Comparison of ENCODE assay signal across 10 cellular contexts in the genomic region with DNA sequence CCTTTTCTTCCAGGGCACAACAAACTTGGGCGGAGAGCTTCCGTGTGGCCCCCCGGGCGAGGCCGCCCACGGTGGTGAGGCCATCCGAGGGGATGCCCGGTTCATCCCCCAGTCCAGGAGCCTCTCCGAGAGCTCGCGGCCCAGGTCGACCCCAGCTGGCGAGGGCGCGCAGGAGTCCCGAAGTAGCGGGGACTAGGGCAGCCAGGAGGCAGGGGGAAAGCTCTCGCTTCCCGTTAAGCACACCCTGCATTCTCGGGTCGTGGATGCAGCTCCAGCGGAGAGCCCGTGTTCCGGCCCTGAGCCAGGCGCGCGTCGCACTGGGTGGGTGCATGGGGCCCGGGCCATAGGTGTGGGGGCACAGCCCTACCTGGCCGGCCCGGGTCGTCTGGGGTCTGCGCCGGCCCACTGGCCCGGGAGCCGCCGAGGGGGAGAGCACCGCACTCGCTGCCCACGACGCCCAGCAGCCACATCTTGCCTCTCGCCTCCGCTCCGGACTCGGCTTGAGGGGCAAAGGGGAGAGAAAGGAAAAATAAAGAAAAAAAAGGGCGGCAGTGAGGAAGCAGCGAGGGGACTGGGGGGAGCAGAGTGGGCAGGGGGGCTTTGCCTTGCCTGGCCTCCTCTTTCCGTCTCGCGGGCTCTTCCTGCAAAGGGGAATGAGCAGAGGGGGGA. TPM values are rescaled to one million over a fixed set of nuclear protein-coding genes. Genes with fewer than 3 reads are reported as not detected.
DNase-seq lines count a peak whose midpoint lies in the region; ATAC-seq, FAIRE-seq and TF ChIP-seq lines count a peak whose summit lies in the region.
"Had no signal": no experiment of that assay in that cellular context is flagged by ENCODE, and none has a peak within 500 bp of the region (broad histone marks: within the 10 kb centered on the region; RNA-seq: fewer than 3 reads in every experiment).

No MANE protein-coding gene starts in this region.

- no peak for FAIRE-seq in D721Med (lab: Jason Lieb, UNC)
- FAIRE-seq: G401.6 had no signal

- H3K4me3 Mint-ChIP-seq in mesothelial cell of epicardium, result peak overlapping the region; percentile 17

- H3K4me3 ChIP-seq in brain microvascular endothelial cell (ENCODE audit: low read depth, low read length), result peak overlapping the region; percentile 20
- H3K4me3 ChIP-seq in urinary bladder (ENCODE audit: low read depth, low read length), result peak overlapping the region; percentile 41

- H3K27me3 ChIP-seq in brain microvascular endothelial cell (replicated peaks), result peaks cover 67% of the 10 kb centered on the region

- WGBS in urinary bladder, result 1% methylated on average over 49 of the region's 50 CpGs

- H3K4me1 Mint-ChIP-seq in mesothelial cell of epicardium, result peaks cover 27% of the 10 kb centered on the region

- H3K27ac Mint-ChIP-seq in mesothelial cell of epicardium, result no peak overlapping the region

- DNase-seq in activated naive CD4-positive, alpha-beta T cell treated with Interleukin-2 at 50 U/mL for 16 hours, result peak; percentile 4
- no peak for DNase-seq in activated naive CD4-positive, alpha-beta T cell treated with anti-CD3 and anti-CD28 coated beads, Interleukin-2, amount 50 U/mL, for 16 hours
- no peak for DNase-seq in brain microvascular endothelial cell
- no peak for DNase-seq in mesothelial cell of epicardium (ENCODE audit: low spot score in 2 of 2, unreplicated experiment in 2 of 2)
- no peak for DNase-seq in DMS153 (lab: John Stamatoyannopoulos, UW)
- no peak for DNase-seq in D721Med (ENCODE audit: insufficient read length, low spot score)
- DNase-seq: NCI-H2171 had no signal

- in situ Hi-C loops in brain microvascular endothelial cell (cut with HindIII; ENCODE audit: low pct_ligation_motif_present, low sequenced_read_pairs), result no loop called here

- no peaks in the 10 kb centered on the region for H3K9me3 Mint-ChIP-seq in mesothelial cell of epicardium

- peaks cover 46% of the 10 kb centered on the region for H3K27me3 Mint-ChIP-seq in mesothelial cell of epicardium (ENCODE audit: low read depth)

- H3K4me1 ChIP-seq in urinary bladder (ENCODE audit: insufficient read depth), result peaks cover 3% of the 10 kb centered on the region

- H3K36me3 ChIP-seq in brain microvascular endothelial cell (replicated peaks), result no peaks in the 10 kb centered on the region
- H3K36me3 ChIP-seq in urinary bladder (ENCODE audit: insufficient read depth), result no peaks in the 10 kb centered on the region

- TF ChIP-seq CTCF in brain microvascular endothelial cell (IDR thresholded peaks at IDR 0.05; ENCODE audit: low read depth, low read length, missing control alignments), result no peak
- no peak for TF ChIP-seq CTCF in mesothelial cell of epicardium (IDR thresholded peaks at IDR 0.05; ENCODE audit: unreplicated experiment)
- no peak for TF ChIP-seq CTCF in D721Med (IDR thresholded peaks at IDR 0.05; ENCODE audit: insufficient read depth, missing control alignments)

- H3K27ac ChIP-seq in brain microvascular endothelial cell (no peak overlapping the region), urinary bladder (ENCODE audit: low read depth) (no peak overlapping the region)

- no peaks in the 10 kb centered on the region for H3K36me3 Mint-ChIP-seq in mesothelial cell of epicardium

- ATAC-seq in HG03108 (IDR thresholded peaks at IDR 0.05; ENCODE audit: unreplicated experiment), result no peak

RNA-seq across cellular contexts. Expression of a gene that starts 1.8 kb away (rescaled TPM):
- total RNA-seq in mesothelial cell of epicardium, result 84.2 to 86.0 TPM (median 85.4 TPM) in 3 replicates
- total RNA-seq in urinary bladder, result 17.3 TPM
- 89.6 TPM for polyA plus RNA-seq in urinary bladder

RNA-seq across cellular contexts. Expression of a gene that starts 51.8 kb away (rescaled TPM):
- 70.7 to 78.5 TPM (median 72.0 TPM) in 3 replicates for total RNA-seq in mesothelial cell of epicardium
- 34.3 TPM for total RNA-seq in urinary bladder
- 46.4 TPM for polyA plus RNA-seq in urinary bladder
